In genomic region chr11:33949201-33949913, GRCh38 we compare ENCODE assay signal across 32 cellular contexts. TPM values are rescaled to one million over a fixed set of nuclear protein-coding genes. Genes with fewer than 3 reads are reported as not detected.
A peak's percentile ranks its signal among the peaks of the same experiment; 100 is the strongest.
DNase-seq lines count a peak whose midpoint lies in the region; ATAC-seq, FAIRE-seq and TF ChIP-seq lines count a peak whose summit lies in the region.
"Had no signal": no experiment of that assay in that cellular context is flagged by ENCODE, and none has a peak within 500 bp of the region (broad histone marks: within the 10 kb centered on the region; RNA-seq: fewer than 3 reads in every experiment).

No MANE protein-coding gene starts in this region.

- H3K9me1 ChIP-seq in K562 (ENCODE audit: control insufficient read depth, insufficient read depth, low read length): no peaks in the 10 kb centered on the region

- intact Hi-C loops in left ventricle myocardium superior (cut with micrococcal nuclease) (no loop called here), cardiac septum (cut with DNase I) (no loop called here), K562 (cut with micrococcal nuclease) (no loop called here)

- H4K20me1 ChIP-seq in K562 (replicated peaks; ENCODE audit: control insufficient read depth, insufficient read depth, low read length): no peaks in the 10 kb centered on the region

- ATAC-seq in left ventricle myocardium superior (peak; percentile 64), K562 (no peak)
- ATAC-seq: A549, foreskin keratinocyte, sciatic nerve had no signal

- CTCF ChIA-PET in K562 (lab: Yijun Ruan, JAX; ENCODE audit: low intra/inter-chr PET ratio): no interaction called here

- H3K4me3 ChIP-seq in K562: no peak overlapping the region
- H3K4me3 ChIP-seq: A549, esophagus squamous epithelium, SK-N-MC, stomach, thyroid gland, vagina had no signal

- H2AFZ ChIP-seq in K562 (ENCODE audit: low read depth, low read length): peak overlapping the region; percentile 75

- TF ChIP-seq POLR2A in K562 (conservative IDR thresholded peaks at IDR 0.05): no peak

- peaks cover 28 to 41% of the 10 kb centered on the region in 2 experiments for H3K4me1 ChIP-seq in K562 (replicated peaks in 1 of 2; ENCODE audit: control insufficient read depth in 2 of 2, insufficient read depth in 2 of 2, low read length in 2 of 2)
- H3K4me1 ChIP-seq: A549, stomach, thyroid gland, vagina had no signal

- no peaks in the 10 kb centered on the region for H3K79me2 ChIP-seq in K562 (ENCODE audit: control insufficient read depth, insufficient read depth, low read length)

- DNase-seq in left ventricle myocardium superior (no peak), cardiac septum (ENCODE audit: low spot score) (no peak), NCI-H446 (lab: John Stamatoyannopoulos, UW) (peak; percentile 83 to 90), K562 (ENCODE audit: extremely low read depth in 1 of 4, low spot score in 3 of 4) (no peak), SK-N-DZ (ENCODE audit: low spot score) (no peak), iPS-NIHi11 (ENCODE audit: low spot score) (no peak), NCI-H187 treated with DMSO at 0.1 percent for 48 hours (lab: John Stamatoyannopoulos, UW) (no peak), mesenteric fat pad (ENCODE audit: low spot score) (no peak)
- DNase-seq: activated CD4-positive, CD25-positive, alpha-beta regulatory T cell; activated T-cell treated with anti-CD3 and anti-CD28 coated beads, Interleukin-2, amount 50 U/mL, for 48 hours; CD4-positive, alpha-beta memory T cell; central memory CD4-positive, alpha-beta T cell; DMS 273 treated with DMSO at 0.1 percent for 48 hours; esophagus squamous epithelium; foreskin keratinocyte; KBM-7; kidney; midbrain; naive B cell; NCI-H1105; NCI-H1930; NCI-H226; OCI-M1; stimulated activated CD4-positive, alpha-beta T cell treated with anti-CD3 and anti-CD28 coated beads, Interleukin-2, amount 100 ng/mL, for 48 hours; stomach; thyroid gland had no signal

- no peak overlapping the region for H3K4me2 ChIP-seq in K562 (ENCODE audit: insufficient read depth, low read length)
- H3K4me2 ChIP-seq: A549 had no signal

- no peak overlapping the region for H3K27ac ChIP-seq in K562 (ENCODE audit: extremely low read depth, low read depth, low read length)
- H3K27ac ChIP-seq: A549, esophagus squamous epithelium, foreskin keratinocyte, RWPE1, SK-N-MC, stomach, thyroid gland, vagina had no signal

- POLR2A ChIA-PET in K562 (lab: Yijun Ruan, JAX): interaction anchor here (0.5 to 0.9 kb wide), 3 partner anchors 9 to 87 kb away, joined by 3 read pairs; no protein-coding TSS in a partner anchor

- in situ Hi-C loops in K562 (cut with MboI): no loop called here

- H3K9ac ChIP-seq in K562 (ENCODE audit: insufficient read depth in 1 of 2, low read depth in 2 of 2, low read length in 2 of 2): no peak overlapping the region; a peak in 1 of 4 replicates

- no peak for TF ChIP-seq CTCF in K562 (IDR thresholded peaks at IDR 0.05 in 2 of 3, conservative IDR thresholded peaks at IDR 0.05 in 1 of 3; ENCODE audit: insufficient read depth in 2 of 3, low read depth in 1 of 3, low read length in 3 of 3)

- TF ChIP-seq EP300 in K562 (IDR thresholded peaks at IDR 0.05; ENCODE audit: low read length): no peak

- no peak for TF ChIP-seq RAD21 in K562 (CRISPR knock-in tag; conservative IDR thresholded peaks at IDR 0.05 in 1 of 2, IDR thresholded peaks at IDR 0.05 in 1 of 2)

- WGBS in K562 (ENCODE audit: insufficient coverage, low coverage, missing lambda C conversion rate): 85% methylated on average over 8 of the region's 8 CpGs

- no peaks in the 10 kb centered on the region for H3K9me3 ChIP-seq in K562 (replicated peaks; ENCODE audit: control insufficient read depth, insufficient read depth, low read depth, low read length)
- H3K9me3 ChIP-seq: A549, esophagus squamous epithelium, stomach, thyroid gland, vagina had no signal

- no peaks in the 10 kb centered on the region for H3K27me3 ChIP-seq in K562 (ENCODE audit: control insufficient read depth in 2 of 2, insufficient read depth in 2 of 2, low read length in 2 of 2)
- H3K27me3 ChIP-seq: esophagus squamous epithelium, foreskin keratinocyte, thyroid gland, vagina had no signal

- no peak for FAIRE-seq in K562 (lab: Jason Lieb, UNC)
- FAIRE-seq: A549, endometrium, kidney had no signal

- BruUV-seq in K562 (replicated peaks; lab: Mats Ljungman, UMichigan): no TSS peak

- no peaks in the 10 kb centered on the region for H3K36me3 ChIP-seq in K562 (ENCODE audit: control insufficient read depth, insufficient read depth, low read length)
- H3K36me3 ChIP-seq: esophagus squamous epithelium, stomach, thyroid gland, vagina had no signal

TF ChIP-seq in K562, 482 proteins besides CTCF, POLR2A, EP300 and RAD21:
- TF ChIP-seq SFPQ (IDR thresholded peaks at IDR 0.05; ENCODE audit: low read depth, low read length) (no peak), RB1 (IDR thresholded peaks at IDR 0.05; ENCODE audit: low read depth) (no peak), ZKSCAN8 (CRISPR knock-in tag; IDR thresholded peaks at IDR 0.05) (no peak)
TF ChIP-seq in K562: peak in this region for 0.

RNA-seq across cellular contexts. Expression of gene LMO2, which starts 57.5 kb away (rescaled TPM):
- 10.9 TPM for total RNA-seq in left ventricle myocardium superior
- total RNA-seq in cardiac septum: 10.9 TPM
- total RNA-seq in K562 (2011; cell fraction: chromatin; rRNA removed; ENCODE audit: low replicate concordance): 49.1 and 50.2 TPM in 2 replicates
- 42.2 and 44.7 TPM in 2 replicates for total RNA-seq in K562 (2011; cell fraction: nucleolus; rRNA removed)
- 44.7 and 67.3 TPM in 2 replicates for total RNA-seq in K562 (2011; cell fraction: nucleoplasm; rRNA removed)
- total RNA-seq in K562 (2014; rRNA removed): 93.1 and 104 TPM in 2 replicates
- 85.1 and 96.3 TPM in 2 replicates for total RNA-seq in K562 (2014; rRNA removed; fragmentation: Illumina TruSeq; extraction: Trizol)
- 39.2 and 41.5 TPM in 2 replicates for total RNA-seq in K562 (2015; rRNA removed; fragmentation: Illumina TruSeq; extraction: Trizol)
- 87.3 and 96.2 TPM in 2 replicates for total RNA-seq in K562 (2021)
- 79.9 and 126 TPM in 2 replicates for polyA plus RNA-seq in K562 (2011; rRNA removed)
- 57.1 and 58.2 TPM in 2 replicates for polyA plus RNA-seq in K562 (2011; cell fraction: cytosol; rRNA removed)
- polyA plus RNA-seq in K562 (2011; cell fraction: nucleus; rRNA removed): 75.1 and 102 TPM in 2 replicates
- polyA plus RNA-seq in K562 (2012): 22.8 and 56.1 TPM in 2 replicates
- 90.9 and 91.5 TPM in 2 replicates for polyA plus RNA-seq in K562 (2014; fragmentation: Illumina TruSeq; extraction: Trizol)
- 10 to 100 TPM in 1 of 2 experiments, 1 to 10 TPM in 1; 6.9 to 19.6 TPM for polyA plus RNA-seq in K562 (2014; fragmentation: Nextera tagmentation; extraction: Ambion mirVana)
- 98.0 and 118 TPM in 2 replicates for polyA plus RNA-seq in K562 (2014; rRNA removed)
- polyA minus RNA-seq in K562 (2011; rRNA and poly(A)+ RNA removed): 48.8 and 65.2 TPM in 2 replicates
- 20.9 and 37.0 TPM in 2 replicates for polyA minus RNA-seq in K562 (2011; cell fraction: cytosol; rRNA and poly(A)+ RNA removed)
- polyA minus RNA-seq in K562 (2011; cell fraction: nucleus; rRNA and poly(A)+ RNA removed): 39.8 and 45.0 TPM in 2 replicates
- polyA plus RNA-seq in SK-N-DZ (2014; cell fraction: cytosol; rRNA removed): not detected in 2 replicates
- not detected in 2 replicates for polyA plus RNA-seq in SK-N-DZ (2014; cell fraction: nucleus; rRNA removed)
- 27.3 TPM for total RNA-seq in mesenteric fat pad

Comparison
In these comparisons a context has a peak if more than half of its experiments do, and no peak if none do; other contexts are left out.
1. DNase-seq: peak in NCI-H446 (2 of 2); none in left ventricle myocardium superior (single experiment), cardiac septum (single experiment), K562 (0 of 4), SK-N-DZ (single experiment), iPS-NIHi11 (single experiment), NCI-H187 treated with DMSO at 0.1 percent for 48 hours (single experiment) and mesenteric fat pad (single experiment).